8 cellular contexts compared by ENCODE assay signal in genomic region chr7:72924417-72924747, GRCh38. TPM values are rescaled to one million over a fixed set of nuclear protein-coding genes. Genes with fewer than 3 reads are reported as not detected.
DNase-seq lines count a peak whose midpoint lies in the region; ATAC-seq, FAIRE-seq and TF ChIP-seq lines count a peak whose summit lies in the region.

No MANE protein-coding gene starts in this region.

- H3K4me3 ChIP-seq in GM12865 (ENCODE audit: low read depth, low read length) (peak overlapping the region; percentile 62), small intestine (ENCODE audit: low read depth in 1 of 2, low read length in 2 of 2) (peak overlapping the region; percentile 66 to 73)

- no peaks in the 10 kb centered on the region for H3K27me3 Mint-ChIP-seq in T-cell
- peaks cover 11% of the 10 kb centered on the region for H3K27me3 Mint-ChIP-seq in glutamatergic neuron (ENCODE audit: unreplicated experiment)

- WGBS in small intestine, 3 donors: 0 to 1% (median 0%) methylated on average over 5 of the region's 5 CpGs

- peaks cover 41 to 46% (median 42%) of the 10 kb centered on the region in 3 donors for H3K4me1 Mint-ChIP-seq in T-cell
- H3K4me1 Mint-ChIP-seq in glutamatergic neuron (ENCODE audit: low read depth, unreplicated experiment): peaks cover 10% of the 10 kb centered on the region

- DNase-seq in GM12865 (ENCODE audit: low read depth) (no peak), T-cell (no peak), glutamatergic neuron (no peak), small intestine (no peak), NCI-H1048 (lab: John Stamatoyannopoulos, UW) (no peak), AG20443 (ENCODE audit: low spot score) (no peak)
- DNase-seq in effector CD4-positive, alpha-beta T cell: no peak

- H3K27ac Mint-ChIP-seq in T-cell: peak overlapping the region; percentile 98 to 99
- peak overlapping the region; percentile 96 for H3K27ac Mint-ChIP-seq in glutamatergic neuron (ENCODE audit: unreplicated experiment)

- H3K4me3 Mint-ChIP-seq in T-cell: peak overlapping the region; percentile 91 to 99 (median 99)
- peak overlapping the region; percentile 99 for H3K4me3 Mint-ChIP-seq in glutamatergic neuron (ENCODE audit: unreplicated experiment)

- no peaks in the 10 kb centered on the region for H3K27me3 ChIP-seq in small intestine (ENCODE audit: control insufficient read depth in 2 of 2, insufficient read depth in 2 of 2, low read length in 2 of 2)

- H3K9me3 Mint-ChIP-seq in T-cell: no peaks in the 10 kb centered on the region
- peaks cover 17% of the 10 kb centered on the region for H3K9me3 Mint-ChIP-seq in glutamatergic neuron (ENCODE audit: unreplicated experiment)

- POLR2A ChIA-PET in T-cell (lab: Charles Lee): no interaction called here

- H3K36me3 Mint-ChIP-seq in T-cell: peaks cover 37% of the 10 kb centered on the region
- no peaks in the 10 kb centered on the region for H3K36me3 Mint-ChIP-seq in glutamatergic neuron (ENCODE audit: unreplicated experiment)

- TF ChIP-seq CTCF in GM12865 (IDR thresholded peaks at IDR 0.05; ENCODE audit: insufficient read depth, low read depth, low read length, missing control alignments): no peak
- no peak for TF ChIP-seq CTCF in glutamatergic neuron (IDR thresholded peaks at IDR 0.05; ENCODE audit: partially characterized antibody, unreplicated experiment)

- H3K9me3 ChIP-seq in small intestine (ENCODE audit: control insufficient read depth, low read depth): no peaks in the 10 kb centered on the region

- H3K27ac ChIP-seq in small intestine (ENCODE audit: low read depth in 1 of 2, low read length in 1 of 2): peak overlapping the region; percentile 95 to 98

- no peaks in the 10 kb centered on the region for H3K4me1 ChIP-seq in small intestine (ENCODE audit: control insufficient read depth in 2 of 2, insufficient read depth in 1 of 2, low read depth in 1 of 2, low read length in 1 of 2)

- H3K36me3 ChIP-seq in small intestine (ENCODE audit: control insufficient read depth in 2 of 2, insufficient read depth in 2 of 2, low read length in 2 of 2): peaks cover 2 to 9% of the 10 kb centered on the region in 2 donors

- ATAC-seq in HG02884 (IDR thresholded peaks at IDR 0.05; ENCODE audit: unreplicated experiment) (peak; percentile 16), T-cell (replicated peaks in 1 of 4) (peak in 1 of 4 experiments; percentile 11)

- CTCF ChIA-PET in T-cell (lab: Charles Lee): no interaction called here

- no peak for FAIRE-seq in small intestine (lab: Jason Lieb, UNC)

RNA-seq across cellular contexts. Expression of gene POM121, which starts 0.5 kb away (rescaled TPM):
- total RNA-seq in T-cell (10 to 100 TPM; 58.4 to 68.6 (median 65.9) TPM), glutamatergic neuron (ENCODE audit: unreplicated experiment) (50.9 TPM)
- polyA plus RNA-seq in small intestine: 10 to 100 TPM; 13.5 to 21.6 (median 16.3) TPM

RNA-seq across cellular contexts. Expression of gene TRIM74, which starts 44.9 kb away (rescaled TPM):
- total RNA-seq in T-cell (1 to 10 TPM; 2.7 to 8.3 (median 5.5) TPM), glutamatergic neuron (ENCODE audit: unreplicated experiment) (2.9 TPM)
- 1 to 10 TPM in 2 of 3 donors, under 1 TPM in 1; 0.46 to 1.4 (median 1.3) TPM for polyA plus RNA-seq in small intestine
